ENCODE assay signal across 15 cellular contexts in the genomic region with DNA sequence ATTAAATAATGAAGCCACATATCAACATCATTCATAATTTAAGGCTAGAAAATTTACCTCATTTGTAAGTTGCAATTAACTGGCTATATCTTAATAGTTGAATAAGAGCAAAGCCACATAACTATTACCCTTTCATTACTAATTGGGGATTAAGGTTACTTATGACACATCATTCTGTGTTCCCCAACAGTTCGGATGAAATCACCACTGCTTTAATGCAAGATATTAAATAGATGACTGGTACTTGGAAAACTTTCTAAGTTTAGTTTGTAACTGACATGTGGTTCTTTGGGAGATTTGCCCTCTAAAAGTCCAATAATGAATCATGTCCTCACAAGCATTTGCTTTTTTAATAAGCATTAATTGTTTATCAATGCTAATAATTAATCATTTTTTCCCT.
"Had no signal": no experiment of that assay in that cellular context is flagged by ENCODE, and none has a peak within 500 bp of the region (broad histone marks: within the 10 kb centered on the region; RNA-seq: fewer than 3 reads in every experiment).

No MANE protein-coding gene starts in this region.

- DNase-seq: activated CD4-positive, alpha-beta T cell treated with anti-CD3 and anti-CD28 coated beads for 48 hours; activated CD4-positive, CD25-positive, alpha-beta regulatory T cell; activated CD8-positive, alpha-beta T cell treated with anti-CD3 and anti-CD28 coated beads for 36 hours; activated naive CD4-positive, alpha-beta T cell treated with Interleukin-2 at 50 U/mL for 16 hours; activated naive CD8-positive, alpha-beta T cell treated with anti-CD3 and anti-CD28 coated beads, Interleukin-2, amount 10 ng/mL, durations not matched to agents 7 days and 5 days; activated T-cell treated with anti-CD3 and anti-CD28 coated beads, Interleukin-2, amount 50 U/mL, for 1 hour; anterior cingulate cortex; dermis blood vessel endothelial cell; effector memory CD8-positive, alpha-beta T cell; left cardiac atrium; lower lobe of right lung; stimulated activated naive CD8-positive, alpha-beta T cell treated with anti-CD3 and anti-CD28 coated beads, Interleukin-15, amount 100 ng/mL, for 72 hours; T-helper 1 cell; T-helper 9 cell; testis had no signal

- H3K9me3 ChIP-seq: testis had no signal

- H3K4me1 ChIP-seq: lower lobe of right lung, testis had no signal

- H3K36me3 ChIP-seq: lower lobe of right lung had no signal

- ATAC-seq: activated CD8-positive, alpha-beta T cell treated with anti-CD3 and anti-CD28 coated beads for 36 hours; effector memory CD8-positive, alpha-beta T cell; lower lobe of right lung; stimulated activated naive CD8-positive, alpha-beta T cell treated with anti-CD3 and anti-CD28 coated beads, Interleukin-15, amount 100 ng/mL, for 72 hours had no signal

- H3K27ac ChIP-seq: lower lobe of right lung, testis had no signal

- H3K27me3 ChIP-seq: testis had no signal

- H3K4me3 ChIP-seq: lower lobe of right lung, testis had no signal
